Comparison of ENCODE assay signal across 8 cellular contexts in the genomic region with DNA sequence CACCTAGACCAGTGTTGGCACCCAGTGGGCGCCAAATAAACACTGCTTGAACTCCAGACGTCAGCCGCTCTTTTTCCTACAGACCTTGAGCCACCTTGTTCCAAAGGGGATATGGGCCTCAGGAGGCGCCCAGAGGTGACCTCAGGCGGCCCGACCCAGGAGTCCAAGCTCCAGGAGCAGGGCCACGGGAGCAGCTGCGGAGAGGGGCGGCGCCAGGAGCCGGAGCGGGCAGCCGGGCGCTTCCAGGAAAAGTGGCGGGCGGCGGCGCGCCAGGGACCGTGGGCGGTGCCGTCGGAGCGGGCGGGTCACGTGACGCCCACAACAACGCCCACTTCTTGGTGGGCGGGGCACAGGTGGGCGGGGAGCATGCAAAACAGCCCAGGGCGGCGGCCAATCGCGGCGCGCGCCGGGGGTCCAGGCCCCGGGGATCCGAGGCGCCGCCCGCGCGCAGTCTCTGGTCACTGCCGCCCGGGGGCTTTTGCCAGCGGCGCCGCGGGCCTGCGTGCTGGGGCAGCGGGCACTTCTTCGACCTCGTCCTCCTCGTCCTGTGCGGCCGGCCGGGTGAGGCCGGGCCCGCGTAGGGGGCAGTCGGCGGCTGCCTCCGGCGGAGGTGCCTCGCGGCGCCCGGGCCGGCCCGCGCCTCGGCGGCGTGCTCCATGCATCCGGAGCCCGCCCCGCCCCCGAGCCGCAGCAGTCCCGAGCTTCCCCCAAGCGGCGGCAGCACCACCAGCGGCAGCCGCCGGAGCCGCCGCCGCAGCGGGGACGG. TPM values are rescaled to one million over a fixed set of nuclear protein-coding genes. Genes with fewer than 3 reads are reported as not detected.
DNase-seq lines count a peak whose midpoint lies in the region; ATAC-seq lines count a peak whose summit lies in the region.

A gene (plus strand): TSS at position 444 of the 766 bp plus-strand sequence.

- peak within 1 kb of the TSS; percentile 96 to 97 for H3K4me3 Mint-ChIP-seq in effector memory CD8-positive, alpha-beta T cell

- DNase-seq in COLO829 (ENCODE audit: low spot score) (peak; percentile 89), HUDEP-2 (lab: John Stamatoyannopoulos, UW; ENCODE audit: unreplicated experiment in 76 of 76) (peak; percentile 16 to 97 (median 91)), NOMO-1 treated with dmso at 0.1 percent for 144 hours (lab: John Stamatoyannopoulos, UW; ENCODE audit: unreplicated experiment) (peak; percentile 88), mesendoderm (peak; percentile 97)
- peak; percentile 94 to 96 (median 95) for DNase-seq in activated CD8-positive, alpha-beta memory T cell treated with anti-CD3 and anti-CD28 coated beads for 48 hours (ENCODE audit: low read depth in 2 of 3, low spot score in 2 of 3)
- DNase-seq in effector memory CD8-positive, alpha-beta T cell = peak; percentile 93 to 96 (median 96)
- peak; percentile 97 for DNase-seq in stimulated activated CD8-positive, alpha-beta memory T cell treated with anti-CD3 and anti-CD28 coated beads, Interleukin-12 subunit alpha, Interleukin-12 subunit beta, amount 100 ng/mL, for 4 hours (ENCODE audit: low read depth)

- H3K56ac ChIP-seq in mesendoderm (ENCODE audit: low read length) = peak within 1 kb of the TSS; percentile 97

- no peaks in the 10 kb centered on the region for H3K36me3 ChIP-seq in mesendoderm (ENCODE audit: control insufficient read depth, insufficient read depth, low read length)

- H3K9ac ChIP-seq in mesendoderm (ENCODE audit: low read length) = peak within 1 kb of the TSS; percentile 81

- H3K23ac ChIP-seq in mesendoderm (ENCODE audit: low read length) = peak within 1 kb of the TSS; percentile 94

- peak within 1 kb of the TSS; percentile 31 for H2BK5ac ChIP-seq in mesendoderm (ENCODE audit: low read length)

- peak within 1 kb of the TSS; percentile 94 for H3K18ac ChIP-seq in mesendoderm (ENCODE audit: low read length)

- no peak within 1 kb of the TSS for H2AK5ac ChIP-seq in mesendoderm (ENCODE audit: low read length)

- no peak within 1 kb of the TSS for H2BK15ac ChIP-seq in mesendoderm (replicated peaks; ENCODE audit: low read depth)

- H3K27ac ChIP-seq in mesendoderm (ENCODE audit: low read depth, low read length) = peak within 1 kb of the TSS; percentile 94

- peak; percentile 68 for ATAC-seq in GM21360 (IDR thresholded peaks at IDR 0.05; ENCODE audit: unreplicated experiment)
- ATAC-seq in effector memory CD8-positive, alpha-beta T cell (replicated peaks) = peak; percentile 70

- H4K8ac ChIP-seq in mesendoderm (ENCODE audit: low read depth, low read length) = no peak within 1 kb of the TSS

- WGBS in mesendoderm (ENCODE audit: extremely low coverage, insufficient coverage, low lambda C conversion rate) = no CpG with 5 or more reads among the region's 92 CpGs

- H3K79me2 ChIP-seq in mesendoderm (ENCODE audit: control insufficient read depth, insufficient read depth, low read length) = peaks cover 35% of the 10 kb centered on the region

- H3K4ac ChIP-seq in mesendoderm (ENCODE audit: low read depth, low read length) = peak within 1 kb of the TSS; percentile 73

- H3K9me3 Mint-ChIP-seq in effector memory CD8-positive, alpha-beta T cell = no peaks in the 10 kb centered on the region

- peaks cover 15% of the 10 kb centered on the region for H3K79me1 ChIP-seq in mesendoderm (ENCODE audit: low read length)

- H3K4me1 Mint-ChIP-seq in effector memory CD8-positive, alpha-beta T cell (ENCODE audit: low read depth in 2 of 2) = peaks cover 41 to 43% of the 10 kb centered on the region in 2 donors

- H3K27me3 Mint-ChIP-seq in effector memory CD8-positive, alpha-beta T cell = no peaks in the 10 kb centered on the region

- H3K4me3 ChIP-seq in mesendoderm (ENCODE audit: low read length) = peak within 1 kb of the TSS; percentile 65

- H3K4me2 ChIP-seq in mesendoderm (ENCODE audit: low read length) = peak within 1 kb of the TSS; percentile 93

- no peak within 1 kb of the TSS for H4K5ac ChIP-seq in mesendoderm (ENCODE audit: low read length)

- no peaks in the 10 kb centered on the region for H3K27me3 ChIP-seq in mesendoderm (ENCODE audit: insufficient read depth, low read length, poor library complexity)

- peaks cover 16% of the 10 kb centered on the region for H3K4me1 ChIP-seq in mesendoderm (ENCODE audit: control insufficient read depth, low read depth, low read length)

- H3K27ac Mint-ChIP-seq in effector memory CD8-positive, alpha-beta T cell = peak within 1 kb of the TSS; percentile 97 to 98

- H2BK120ac ChIP-seq in mesendoderm (ENCODE audit: low read depth, low read length) = peak within 1 kb of the TSS; percentile 37

- H3K36me3 Mint-ChIP-seq in effector memory CD8-positive, alpha-beta T cell (ENCODE audit: insufficient read depth) = peaks cover 58% of the 10 kb centered on the region

RNA-seq across cellular contexts. Expression of the gene that starts here (rescaled TPM):
- polyA plus RNA-seq in mesendoderm (2013, experiment 1 of 2) = 26.1 TPM
- 27.7 TPM for polyA plus RNA-seq in mesendoderm (2013, experiment 2 of 2)

Comparison
In these comparisons a context has a peak if more than half of its experiments do, and no peak if none do; other contexts are left out.
1. Peak in every context shown above with its lines: DNase-seq, ATAC-seq, H3K4me3 ChIP-seq and H3K27ac ChIP-seq.